ENCODE assay signal across 13 cellular contexts in the genomic region with DNA sequence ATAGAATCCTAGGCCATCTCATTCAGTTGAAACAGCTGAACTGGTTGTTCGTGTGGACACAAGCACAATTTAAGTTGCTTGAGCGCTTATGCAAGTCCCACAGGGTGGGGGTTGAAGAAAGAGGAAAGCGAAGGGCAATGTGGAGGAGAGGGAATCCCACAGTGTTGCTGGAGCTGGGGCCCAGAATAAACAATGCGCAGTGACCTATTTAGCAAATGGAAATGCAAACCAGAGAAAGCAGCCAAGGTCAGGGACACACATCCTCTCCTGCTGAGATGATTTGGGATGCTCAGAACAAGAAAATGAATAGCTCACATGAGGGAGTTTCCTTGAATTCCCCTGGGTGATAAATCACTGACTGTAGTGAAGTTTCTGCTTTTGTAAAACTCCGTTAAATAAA.
DNase-seq lines count a peak whose midpoint lies in the region; ATAC-seq, FAIRE-seq and TF ChIP-seq lines count a peak whose summit lies in the region.
"Had no signal": no experiment of that assay in that cellular context is flagged by ENCODE, and none has a peak within 500 bp of the region (broad histone marks: within the 10 kb centered on the region; RNA-seq: fewer than 3 reads in every experiment).

No MANE protein-coding gene starts in this region.

- H3K79me2 ChIP-seq in H1 (ENCODE audit: control insufficient read depth in 1 of 2, insufficient read depth in 2 of 2, low read length in 2 of 2) = no peaks in the 10 kb centered on the region

- H3K9me3 ChIP-seq in heart left ventricle (peaks cover 0 to 3% (median 0%) of the 10 kb centered on the region in 12 donors), H1 (ENCODE audit: insufficient read depth in 2 of 2, low read depth in 1 of 2, low read length in 1 of 2) (peaks cover 27% of the 10 kb centered on the region in 2 experiments)
- H3K9me3 ChIP-seq: neutrophil had no signal

- H3K23me2 ChIP-seq in H1 (ENCODE audit: low read depth, low read length) = peaks cover 2% of the 10 kb centered on the region; the same call in 1 of the 2 replicates

- no peaks in the 10 kb centered on the region for H3K27me3 Mint-ChIP-seq in Calu3 (ENCODE audit: unreplicated experiment)
- H3K27me3 Mint-ChIP-seq: activated CD4-positive, alpha-beta T cell treated with anti-CD3 and anti-CD28 coated beads for 36 hours had no signal

- no peak overlapping the region for H2AK5ac ChIP-seq in H1 (ENCODE audit: low read depth, low read length)

- H3K4me1 Mint-ChIP-seq in Calu3 (ENCODE audit: low read depth, unreplicated experiment) = no peaks in the 10 kb centered on the region
- H3K4me1 Mint-ChIP-seq: activated CD4-positive, alpha-beta T cell treated with anti-CD3 and anti-CD28 coated beads for 36 hours; immature natural killer cell had no signal

- peak; percentile 96 for FAIRE-seq in H1 (lab: Jason Lieb, UNC)

- TF ChIP-seq RAD21 in H1 (IDR thresholded peaks at IDR 0.05 in 1 of 2, conservative IDR thresholded peaks at IDR 0.05 in 1 of 2; ENCODE audit: low read depth in 2 of 2, low read length in 2 of 2) = peak in 1 of 2 experiments; percentile 11; a peak in 1 of 4 replicates

- H2BK12ac ChIP-seq in H1 (ENCODE audit: low read depth, low read length) = peak overlapping the region; percentile 65; the same call in 1 of the 2 replicates

- BruUV-seq in Calu3 (replicated peaks; lab: Mats Ljungman, UMichigan) = no TSS peak

- H2BK20ac ChIP-seq in H1 (ENCODE audit: low read length) = peak overlapping the region; percentile 64; the same call in 1 of the 2 replicates

- TF ChIP-seq EP300 in H1 (IDR thresholded peaks at IDR 0.05; ENCODE audit: borderline replicate concordance in 1 of 2, low read depth in 2 of 2, low read length in 2 of 2) = 0 out of 3 replicates have a peak, but pooled peaks of 1 of the 2 experiments have one; percentile 36

- no peak overlapping the region for H4K5ac ChIP-seq in H1 (ENCODE audit: insufficient read length, low read depth, low read length)

- H3K56ac ChIP-seq in H1 (replicated peaks; ENCODE audit: insufficient read length, low read depth, low read length) = no peak overlapping the region

- no peak overlapping the region for H2AFZ ChIP-seq in H1 (ENCODE audit: low read length)

- no peak overlapping the region for H2BK120ac ChIP-seq in H1 (replicated peaks; ENCODE audit: low read depth, low read length)

- H3K79me1 ChIP-seq in H1 (ENCODE audit: low read depth, low read length) = no peaks in the 10 kb centered on the region

- peaks cover 5% of the 10 kb centered on the region for H3K9me3 Mint-ChIP-seq in Calu3 (ENCODE audit: low read depth, unreplicated experiment)

- CTCF ChIA-PET in H1 (lab: Charles Lee; ENCODE audit: partially characterized antibody) (interaction anchor here (1.2 kb wide), 1 partner anchor 32 kb away, joined by 3 read pairs; no protein-coding TSS in a partner anchor), Calu3 (lab: Charles Lee) (no interaction called here)

- H2BK15ac ChIP-seq in H1 (ENCODE audit: low read length) = no peak overlapping the region

- H3K27ac Mint-ChIP-seq in Calu3 (ENCODE audit: unreplicated experiment) = no peak overlapping the region
- H3K27ac Mint-ChIP-seq: activated CD4-positive, alpha-beta T cell treated with anti-CD3 and anti-CD28 coated beads for 36 hours; immature natural killer cell had no signal

- H3K9ac ChIP-seq in H1 (replicated peaks in 1 of 4; ENCODE audit: extremely low read depth in 1 of 4, low read depth in 3 of 4, low read length in 3 of 4) = no peak overlapping the region; a peak in 1 of 7 replicates

- H3K4ac ChIP-seq in H1 (replicated peaks; ENCODE audit: insufficient read length, low read depth, low read length) = no peak overlapping the region

- no peak overlapping the region for H3K23ac ChIP-seq in H1 (ENCODE audit: insufficient read length)

- H3K4me3 Mint-ChIP-seq in Calu3 (ENCODE audit: low read depth, unreplicated experiment) = no peak overlapping the region
- H3K4me3 Mint-ChIP-seq: activated CD4-positive, alpha-beta T cell treated with anti-CD3 and anti-CD28 coated beads for 36 hours; immature natural killer cell had no signal

- peak in 2 of 4 donors; percentile 49 to 55 for ATAC-seq in heart left ventricle
- no peak for ATAC-seq in HG03432 (IDR thresholded peaks at IDR 0.05; ENCODE audit: unreplicated experiment)
- ATAC-seq: activated CD4-positive, alpha-beta T cell treated with anti-CD3 and anti-CD28 coated beads for 36 hours had no signal

- peak overlapping the region; percentile 59 to 60 for H3K4me2 ChIP-seq in H1 (ENCODE audit: insufficient read depth in 1 of 2, low read depth in 2 of 2, low read length in 2 of 2)

- TF ChIP-seq CTCF in heart left ventricle (IDR thresholded peaks at IDR 0.05) (no peak), H1 (IDR thresholded peaks at IDR 0.05; ENCODE audit: control extremely low read depth in 1 of 3, insufficient read depth in 1 of 3, low read depth in 1 of 3, low read length in 3 of 3) (no peak), Calu3 (IDR thresholded peaks at IDR 0.05; ENCODE audit: unreplicated experiment) (no peak)

- no peaks in the 10 kb centered on the region for H3K36me3 Mint-ChIP-seq in Calu3 (ENCODE audit: insufficient read depth, unreplicated experiment)
- H3K36me3 Mint-ChIP-seq: immature natural killer cell had no signal

- peak in 3 of 5 donors; percentile 5 to 24 (median 19) for DNase-seq in heart left ventricle
- no peak for DNase-seq in cardiac septum (ENCODE audit: low spot score)
- peak; percentile 52 to 64 for DNase-seq in H1 (ENCODE audit: low read depth in 1 of 2, low spot score in 2 of 2)
- peak; percentile 97 for DNase-seq in left kidney (ENCODE audit: low read depth, low spot score)
- peak; percentile 25 for DNase-seq in superior temporal gyrus (ENCODE audit: extremely low spot score)
- no peak for DNase-seq in stimulated activated CD8-positive, alpha-beta memory T cell treated with anti-CD3 and anti-CD28 coated beads, Interleukin-4, amount 100 ng/mL, for 48 hours
- no peak for DNase-seq in Calu3
- DNase-seq: activated CD4-positive, alpha-beta T cell treated with anti-CD3 and anti-CD28 coated beads for 36 hours; activated naive CD4-positive, alpha-beta T cell treated with Interleukin-2 at 50 U/mL for 16 hours; DND-41; immature natural killer cell had no signal

- intact Hi-C loops in heart left ventricle (cut with DNase I) (no loop called here), cardiac septum (cut with DNase I) (no loop called here), Calu3 (cut with micrococcal nuclease; ENCODE audit: unreplicated experiment) (no loop called here)

- POLR2A ChIA-PET in H1 (lab: Charles Lee; ENCODE audit: partially characterized antibody) = interaction anchor here (0.7 to 1.2 kb wide), 3 partner anchors 10 to 32 kb away, joined by 3 to 4 read pairs (median 3); no protein-coding TSS in a partner anchor

- peak overlapping the region; percentile 72 for H3K18ac ChIP-seq in H1 (ENCODE audit: extremely low read depth, low read length)

- no peaks in the 10 kb centered on the region for H4K20me1 ChIP-seq in H1 (replicated peaks in 1 of 2; ENCODE audit: control insufficient read depth in 1 of 2, insufficient read depth in 2 of 2, low read length in 2 of 2)

- no peaks in the 10 kb centered on the region for H3K27me3 ChIP-seq in heart left ventricle
- no peaks in the 10 kb centered on the region for H3K27me3 ChIP-seq in H1 (replicated peaks in 1 of 4; ENCODE audit: control insufficient read depth in 3 of 4, extremely low read depth in 1 of 4, insufficient read depth in 3 of 4, low read length in 3 of 4)
- H3K27me3 ChIP-seq: neutrophil had no signal

- H4K8ac ChIP-seq in H1 (ENCODE audit: extremely low read depth, insufficient read depth, low read length) = no peak overlapping the region

- H2BK5ac ChIP-seq in H1 (ENCODE audit: low read depth, low read length) = peak overlapping the region; percentile 68; the same call in 1 of the 2 replicates

- H3K27ac ChIP-seq in heart left ventricle (no peak overlapping the region), H1 (ENCODE audit: low read depth, low read length) (peak overlapping the region; percentile 37; the same call in 1 of the 2 replicates)
- H3K27ac ChIP-seq: neutrophil had no signal

- H3K14ac ChIP-seq in H1 (ENCODE audit: insufficient read length) = no peak overlapping the region

- H3K4me1 ChIP-seq in heart left ventricle (no peaks in the 10 kb centered on the region), H1 (replicated peaks in 1 of 4; ENCODE audit: control insufficient read depth in 3 of 4, insufficient read depth in 4 of 4, low read length in 3 of 4) (peaks cover 2 to 25% (median 10%) of the 10 kb centered on the region in 4 experiments; a peak in 6 of 7 replicates)

- WGBS in heart left ventricle, 4 donors = 16 to 25% (median 21%) methylated on average over 5 of the region's 5 CpGs
- 5% methylated on average over 5 of the region's 5 CpGs; no CpG with 5 or more reads in 1 of the 2 experiments for WGBS in H1 (ENCODE audit: extremely low coverage in 1 of 2, insufficient coverage in 1 of 2, insufficient read length in 1 of 2, insufficient replicate concordance in 2 of 2, low coverage in 1 of 2, low lambda C conversion rate in 2 of 2, missing lambda C conversion rate in 1 of 2), 2 experiments

- TF ChIP-seq POLR2A in heart left ventricle (IDR thresholded peaks at IDR 0.05) (no peak), H1 (IDR thresholded peaks at IDR 0.05; ENCODE audit: control extremely low read depth in 1 of 2, low read depth in 2 of 2, low read length in 2 of 2) (no peak)

- H3K4me3 ChIP-seq in heart left ventricle (no peak overlapping the region), H1 (ENCODE audit: extremely low read depth in 1 of 4, insufficient read depth in 2 of 4, low read depth in 3 of 4, low read length in 4 of 4) (peak overlapping the region in 2 of 4 experiments; percentile 7 to 33; a peak in 2 of 8 replicates)

- H3K36me3 ChIP-seq in heart left ventricle = no peaks in the 10 kb centered on the region
- peaks cover 0 to 19% (median 6%) of the 10 kb centered on the region in 4 experiments; a peak in 2 of 8 replicates for H3K36me3 ChIP-seq in H1 (ENCODE audit: control insufficient read depth in 2 of 4, insufficient read depth in 4 of 4, low read length in 3 of 4)
- H3K36me3 ChIP-seq: neutrophil had no signal

- H4K91ac ChIP-seq in H1 (replicated peaks; ENCODE audit: insufficient read length, low read length) = peak overlapping the region; percentile 49

TF ChIP-seq in H1, 55 proteins besides CTCF, POLR2A, EP300 and RAD21 (continues in another document):
- TF ChIP-seq RBBP5 (IDR thresholded peaks at IDR 0.05; ENCODE audit: borderline replicate concordance, low read depth, low read length) = no peak; the same call in 1 of the 2 replicates
- TF ChIP-seq, protein P1, sequence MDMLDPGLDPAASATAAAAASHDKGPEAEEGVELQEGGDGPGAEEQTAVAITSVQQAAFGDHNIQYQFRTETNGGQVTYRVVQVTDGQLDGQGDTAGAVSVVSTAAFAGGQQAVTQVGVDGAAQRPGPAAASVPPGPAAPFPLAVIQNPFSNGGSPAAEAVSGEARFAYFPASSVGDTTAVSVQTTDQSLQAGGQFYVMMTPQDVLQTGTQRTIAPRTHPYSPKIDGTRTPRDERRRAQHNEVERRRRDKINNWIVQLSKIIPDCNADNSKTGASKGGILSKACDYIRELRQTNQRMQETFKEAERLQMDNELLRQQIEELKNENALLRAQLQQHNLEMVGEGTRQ (IDR thresholded peaks at IDR 0.05; ENCODE audit: low read length) = no peak
- no peak for TF ChIP-seq SIRT6 (IDR thresholded peaks at IDR 0.05; ENCODE audit: low read length)
- TF ChIP-seq POU5F1 (IDR thresholded peaks at IDR 0.05; ENCODE audit: low read depth, low read length) = no peak

Comparison
In these comparisons a context has a peak if more than half of its experiments do, and no peak if none do; other contexts are left out.
1. DNase-seq: peak in heart left ventricle (3 of 5), H1 (2 of 2), left kidney (single experiment) and superior temporal gyrus (single experiment); none in cardiac septum (single experiment), stimulated activated CD8-positive, alpha-beta memory T cell treated with anti-CD3 and anti-CD28 coated beads, Interleukin-4, amount 100 ng/mL, for 48 hours (single experiment) and Calu3 (single experiment).